ENCODE assay signal across 18 cellular contexts in genomic region chr5:43412151-43412550, GRCh38. TPM values are rescaled to one million over a fixed set of nuclear protein-coding genes. Genes with fewer than 3 reads are reported as not detected.
A peak's percentile ranks its signal among the peaks of the same experiment; 100 is the strongest.
DNase-seq lines count a peak whose midpoint lies in the region; ATAC-seq and TF ChIP-seq lines count a peak whose summit lies in the region.
"Had no signal": no experiment of that assay in that cellular context is flagged by ENCODE, and none has a peak within 500 bp of the region (broad histone marks: within the 10 kb centered on the region; RNA-seq: fewer than 3 reads in every experiment).

A gene with protein sequence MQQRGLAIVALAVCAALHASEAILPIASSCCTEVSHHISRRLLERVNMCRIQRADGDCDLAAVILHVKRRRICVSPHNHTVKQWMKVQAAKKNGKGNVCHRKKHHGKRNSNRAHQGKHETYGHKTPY (minus strand): TSS chr5:43412391. CDS start chr5:43412316, 75 bp downstream.

- no peaks in the 10 kb centered on the region for H3K9me3 ChIP-seq in Karpas-422 (ENCODE audit: low read length)
- H3K9me3 ChIP-seq in body of pancreas, result no peaks in the 10 kb centered on the region
- H3K9me3 ChIP-seq: adrenal gland, esophagus squamous epithelium, lower lobe of right lung, neutrophil, SK-N-SH had no signal

- H3K4me1 ChIP-seq in Karpas-422 (ENCODE audit: low read length) (peaks cover 17% of the 10 kb centered on the region), body of pancreas (peaks cover 59% of the 10 kb centered on the region)
- H3K4me1 ChIP-seq: adrenal gland, esophagus squamous epithelium, lower lobe of right lung had no signal

- no peaks in the 10 kb centered on the region for H3K36me3 Mint-ChIP-seq in activated CD4-positive, alpha-beta T cell treated with anti-CD3 and anti-CD28 coated beads for 36 hours (ENCODE audit: low read depth)
- H3K36me3 Mint-ChIP-seq in progenitor cell of endocrine pancreas (ENCODE audit: insufficient read depth), result no peaks in the 10 kb centered on the region

- WGBS in body of pancreas, 2 donors, result 29 to 46% methylated on average over 6 of the region's 6 CpGs

- no peak within 1 kb of the TSS for H3K27ac Mint-ChIP-seq in activated CD4-positive, alpha-beta T cell treated with anti-CD3 and anti-CD28 coated beads for 36 hours
- H3K27ac Mint-ChIP-seq in progenitor cell of endocrine pancreas, result peak within 1 kb of the TSS; percentile 42

- H3K9me2 ChIP-seq in Karpas-422 (replicated peaks; ENCODE audit: insufficient read depth, low read length), result no peaks in the 10 kb centered on the region
- H3K9me2 ChIP-seq: SK-N-SH had no signal

- no peak within 1 kb of the TSS for H3K27ac ChIP-seq in Karpas-422 (ENCODE audit: low read length)
- peak within 1 kb of the TSS; percentile 58 to 91 (median 84) for H3K27ac ChIP-seq in body of pancreas
- H3K27ac ChIP-seq: adrenal gland, esophagus squamous epithelium, lower lobe of right lung, neutrophil had no signal

- POLR2A ChIA-PET in activated CD4-positive, alpha-beta T cell treated with anti-CD3 and anti-CD28 coated beads for 36 hours (lab: Charles Lee), result no interaction called here

- H4K20me1 ChIP-seq in Karpas-422 (ENCODE audit: insufficient read depth, low read depth, low read length), result no peaks in the 10 kb centered on the region

- H3K4me3 ChIP-seq in Karpas-422 (ENCODE audit: low read length), result no peak within 1 kb of the TSS
- no peak within 1 kb of the TSS for H3K4me3 ChIP-seq in body of pancreas
- H3K4me3 ChIP-seq: adrenal gland, esophagus squamous epithelium, lower lobe of right lung had no signal

- DNase-seq in activated CD4-positive, alpha-beta T cell treated with anti-CD3 and anti-CD28 coated beads for 36 hours, result no peak
- no peak for DNase-seq in activated CD4-positive, alpha-beta T cell treated with anti-CD3 and anti-CD28 coated beads for 4 hours
- DNase-seq in Karpas-422, result no peak
- DNase-seq in body of pancreas, result peak; percentile 27 to 70 (median 38)
- no peak for DNase-seq in progenitor cell of endocrine pancreas (ENCODE audit: low spot score, unreplicated experiment)
- DNase-seq in left ventricle myocardium superior, result no peak
- DNase-seq in NCI-H2029 (lab: John Stamatoyannopoulos, UW), result no peak
- DNase-seq: activated CD4-positive, alpha-beta T cell treated with anti-CD3 and anti-CD28 coated beads, Interleukin-2, amount 50 U/mL, for 1 hour; adrenal gland; central memory CD4-positive, alpha-beta T cell; effector CD4-positive, alpha-beta T cell; esophagus squamous epithelium; lower lobe of right lung; SK-N-SH; stimulated activated CD4-positive, alpha-beta T cell treated with anti-CD3 and anti-CD28 coated beads, Interleukin-2, amount 100 ng/mL, for 48 hours had no signal

- no peaks in the 10 kb centered on the region for H3K4me1 Mint-ChIP-seq in activated CD4-positive, alpha-beta T cell treated with anti-CD3 and anti-CD28 coated beads for 36 hours
- no peaks in the 10 kb centered on the region for H3K4me1 Mint-ChIP-seq in progenitor cell of endocrine pancreas (ENCODE audit: low read depth)

- H3K27me3 Mint-ChIP-seq in activated CD4-positive, alpha-beta T cell treated with anti-CD3 and anti-CD28 coated beads for 36 hours, result peaks cover 1% of the 10 kb centered on the region
- H3K27me3 Mint-ChIP-seq in progenitor cell of endocrine pancreas, result no peaks in the 10 kb centered on the region

- peak in 1 of 3 donors; percentile 28 for TF ChIP-seq POLR2A in body of pancreas (IDR thresholded peaks at IDR 0.05)

- H3K9me3 Mint-ChIP-seq in activated CD4-positive, alpha-beta T cell treated with anti-CD3 and anti-CD28 coated beads for 36 hours (ENCODE audit: low read depth), result peaks cover 2% of the 10 kb centered on the region
- no peaks in the 10 kb centered on the region for H3K9me3 Mint-ChIP-seq in progenitor cell of endocrine pancreas (ENCODE audit: low read depth)

- H2AFZ ChIP-seq in Karpas-422 (ENCODE audit: low read length), result no peak within 1 kb of the TSS

- CTCF ChIA-PET in activated CD4-positive, alpha-beta T cell treated with anti-CD3 and anti-CD28 coated beads for 36 hours (lab: Charles Lee), result interaction anchor here (1.1 to 1.4 kb wide), 2 partner anchors 20 to 34 kb away, joined by 3 to 4 read pairs; no protein-coding TSS in a partner anchor

- H3K9ac ChIP-seq in Karpas-422 (ENCODE audit: low read length), result no peak within 1 kb of the TSS
- H3K9ac ChIP-seq: SK-N-SH had no signal

- H3K79me2 ChIP-seq in Karpas-422 (ENCODE audit: low read length), result no peaks in the 10 kb centered on the region

- intact Hi-C loops in activated CD4-positive, alpha-beta T cell treated with anti-CD3 and anti-CD28 coated beads for 36 hours (cut with DNase I, micrococcal nuclease), result no loop called here
- intact Hi-C loops in body of pancreas (cut with DNase I), result no loop called here
- intact Hi-C loops in left ventricle myocardium superior (cut with micrococcal nuclease), result no loop called here

- H3K36me3 ChIP-seq in Karpas-422 (ENCODE audit: insufficient read depth, low read length) (no peaks in the 10 kb centered on the region), body of pancreas (replicated peaks in 1 of 2; ENCODE audit: insufficient read depth in 1 of 2, low read depth in 2 of 2) (no peaks in the 10 kb centered on the region)
- H3K36me3 ChIP-seq: adrenal gland, esophagus squamous epithelium, lower lobe of right lung, neutrophil had no signal

- TF ChIP-seq CTCF in body of pancreas (IDR thresholded peaks at IDR 0.05) (no peak), progenitor cell of endocrine pancreas (IDR thresholded peaks at IDR 0.05; ENCODE audit: unreplicated experiment) (no peak)

- ATAC-seq in activated CD4-positive, alpha-beta T cell treated with anti-CD3 and anti-CD28 coated beads for 36 hours, result no peak
- ATAC-seq in body of pancreas (no peak), GM21723 (IDR thresholded peaks at IDR 0.05; ENCODE audit: unreplicated experiment) (no peak), left ventricle myocardium superior (no peak)
- ATAC-seq: HCT116 had no signal

- H3K27me3 ChIP-seq in Karpas-422 (ENCODE audit: low read length) (no peaks in the 10 kb centered on the region), body of pancreas (no peaks in the 10 kb centered on the region)
- H3K27me3 ChIP-seq: adrenal gland, esophagus squamous epithelium, neutrophil had no signal

- no peak within 1 kb of the TSS for H3K4me3 Mint-ChIP-seq in activated CD4-positive, alpha-beta T cell treated with anti-CD3 and anti-CD28 coated beads for 36 hours
- no peak within 1 kb of the TSS for H3K4me3 Mint-ChIP-seq in progenitor cell of endocrine pancreas (ENCODE audit: low read depth)

- no peak within 1 kb of the TSS for H3K4me2 ChIP-seq in Karpas-422 (ENCODE audit: low read depth, low read length, poor library complexity, severe bottlenecking)
- H3K4me2 ChIP-seq: SK-N-SH had no signal

RNA-seq across cellular contexts. Expression of the gene that starts here (rescaled TPM):
- total RNA-seq in activated CD4-positive, alpha-beta T cell treated with anti-CD3 and anti-CD28 coated beads for 36 hours, result 10 to 100 TPM; 13.9 to 18.0 TPM
- total RNA-seq in Karpas-422 (2014; rRNA removed; shearing (Covaris generic); ENCODE audit: low replicate concordance), result 18.8 and 42.3 TPM in 2 replicates
- total RNA-seq in body of pancreas, result 10 to 100 TPM; 10.5 to 21.0 TPM
- total RNA-seq in progenitor cell of endocrine pancreas, result not detected in 2 replicates
- 0.55 TPM for total RNA-seq in left ventricle myocardium superior

Comparison
In these comparisons a context has a peak if more than half of its experiments do, and no peak if none do; other contexts are left out.
1. DNase-seq: peak in body of pancreas (4 of 4); none in activated CD4-positive, alpha-beta T cell treated with anti-CD3 and anti-CD28 coated beads for 36 hours (single experiment), activated CD4-positive, alpha-beta T cell treated with anti-CD3 and anti-CD28 coated beads for 4 hours (0 of 2), Karpas-422 (single experiment), progenitor cell of endocrine pancreas (single experiment), left ventricle myocardium superior (single experiment) and NCI-H2029 (single experiment).